Comparison of ENCODE assay signal across 8 cellular contexts in the genomic region with DNA sequence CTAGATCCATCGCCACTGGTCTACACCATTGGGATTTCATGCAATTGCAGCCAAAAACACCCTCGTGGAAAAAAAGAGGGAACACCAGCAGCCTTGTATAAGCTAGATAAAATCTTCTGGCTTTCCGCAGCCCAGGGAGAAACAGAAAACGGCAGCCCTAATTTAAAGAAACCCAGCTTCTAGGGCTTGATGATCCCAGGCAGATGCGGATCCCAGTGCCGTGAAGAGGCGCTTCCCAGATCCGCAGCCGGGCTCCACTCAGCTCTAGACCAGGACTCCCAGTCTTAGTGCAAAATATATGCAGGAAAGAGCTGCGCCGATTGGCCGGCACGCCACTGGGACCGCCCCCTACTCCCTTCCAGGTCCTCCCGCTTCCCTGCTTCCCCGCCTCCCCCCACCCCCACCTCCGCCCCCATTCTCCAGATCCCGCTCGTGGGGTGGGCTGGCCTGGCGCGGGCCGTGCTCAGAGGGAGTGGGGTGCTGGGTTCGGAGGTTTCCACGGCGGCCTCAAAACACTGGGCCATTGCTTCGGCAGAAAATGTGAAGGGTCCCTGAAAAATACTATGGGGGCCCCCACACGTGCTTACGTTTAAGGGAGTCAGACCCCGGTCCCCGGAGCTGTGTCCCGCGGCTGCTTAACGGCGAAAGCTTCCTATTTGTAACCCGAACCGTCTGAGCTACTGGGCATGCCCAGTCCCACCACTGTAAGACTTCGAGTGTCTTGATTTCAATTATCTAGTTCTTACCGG.
DNase-seq lines count a peak whose midpoint lies in the region; ATAC-seq, FAIRE-seq and TF ChIP-seq lines count a peak whose summit lies in the region.

No MANE protein-coding gene starts in this region.

- peak; percentile 43 for ATAC-seq in activated CD8-positive, alpha-beta T cell treated with anti-CD3 and anti-CD28 coated beads, Interleukin-2, amount 10 ng/mL, durations not matched to agents 7 days and 5 days
- peak; percentile 95 for ATAC-seq in HepG2
- ATAC-seq in GM18498 (IDR thresholded peaks at IDR 0.05; ENCODE audit: unreplicated experiment) = no peak

- H3K9me3 ChIP-seq in HepG2 (ENCODE audit: low read length) = no peaks in the 10 kb centered on the region

- CTCF ChIA-PET in activated CD8-positive, alpha-beta T cell treated with anti-CD3 and anti-CD28 coated beads, Interleukin-2, amount 10 ng/mL, durations not matched to agents 7 days and 5 days (lab: Charles Lee) = interaction anchor here (1.0 to 5.6 kb wide), 6 partner anchors 246 to 535 kb away, joined by 3 to 62 read pairs (median 14); no protein-coding TSS in a partner anchor
- CTCF ChIA-PET in HepG2 (lab: Yijun Ruan, JAX; ENCODE audit: low intra/inter-chr PET ratio, low total read pairs) = interaction anchor here (1.7 to 2.7 kb wide), 5 partner anchors 34 to 532 kb away, joined by 4 to 38 read pairs (median 8); no protein-coding TSS in a partner anchor

- TF ChIP-seq EP300 in HepG2 (IDR thresholded peaks at IDR 0.05; ENCODE audit: low read depth in 2 of 2, low read length in 2 of 2) (no peak), HepG2 (CRISPR knock-in tag; IDR thresholded peaks at IDR 0.05; ENCODE audit: borderline replicate concordance) (no peak)

- no peak for TF ChIP-seq CTCF in HL-60 (IDR thresholded peaks at IDR 0.05; ENCODE audit: insufficient read depth, low read length)
- no peak for TF ChIP-seq CTCF in HepG2 (CRISPR knock-in tag; IDR thresholded peaks at IDR 0.05)

- H3K27me3 ChIP-seq in HL-60 (ENCODE audit: insufficient read depth, poor library complexity, severe bottlenecking) = peaks cover 4% of the 10 kb centered on the region
- H3K27me3 ChIP-seq in HepG2 (ENCODE audit: control insufficient read depth in 1 of 2, insufficient read depth in 2 of 2, low read length in 2 of 2) = no peaks in the 10 kb centered on the region; a peak in 1 of 5 replicates

- H3K4me2 ChIP-seq in HepG2 (ENCODE audit: low read depth, low read length) = peak overlapping the region; percentile 88

- peaks cover 27% of the 10 kb centered on the region for H3K4me1 ChIP-seq in HepG2 (ENCODE audit: insufficient read depth, low read length)

- H3K79me2 ChIP-seq in HepG2 (ENCODE audit: insufficient read depth, low read length) = peaks cover 10% of the 10 kb centered on the region

- no peaks in the 10 kb centered on the region for H4K20me1 ChIP-seq in HepG2 (ENCODE audit: insufficient read depth, low read length)

- POLR2A ChIA-PET in activated CD8-positive, alpha-beta T cell treated with anti-CD3 and anti-CD28 coated beads, Interleukin-2, amount 10 ng/mL, durations not matched to agents 7 days and 5 days (lab: Charles Lee) = interaction anchor here (0.8 to 1.2 kb wide), 2 partner anchors 246 to 554 kb away, joined by 3 read pairs; no protein-coding TSS in a partner anchor
- POLR2A ChIA-PET in HepG2 (lab: Yijun Ruan, JAX) = interaction anchor here (0.6 to 3.7 kb wide), 26 partner anchors 9 to 557 kb away, joined by 3 to 96 read pairs (median 4); a partner anchor contains a TSS

- BruUV-seq in HepG2 (replicated peaks; lab: Mats Ljungman, UMichigan) = no TSS peak

- in situ Hi-C loops in HepG2 (cut with HindIII; ENCODE audit: extremely low pct_ligation_motif_present, low pct_unique_long_range_greater_than_20kb) = loop anchor here (5.0 kb wide), 4 partner anchors 194 to 529 kb away; no protein-coding TSS in a partner anchor

- peak overlapping the region; percentile 91 for H3K9ac ChIP-seq in HepG2 (ENCODE audit: insufficient read depth, low read depth, low read length)

- no peak overlapping the region for H3K27ac Mint-ChIP-seq in activated CD8-positive, alpha-beta T cell treated with anti-CD3 and anti-CD28 coated beads, Interleukin-2, amount 10 ng/mL, durations not matched to agents 7 days and 5 days

- peaks cover 21% of the 10 kb centered on the region for H3K27me3 Mint-ChIP-seq in activated CD8-positive, alpha-beta T cell treated with anti-CD3 and anti-CD28 coated beads, Interleukin-2, amount 10 ng/mL, durations not matched to agents 7 days and 5 days (ENCODE audit: low read depth)

- 2% methylated on average over 22 of the region's 38 CpGs for WGBS in HepG2 (ENCODE audit: low lambda C conversion rate)

- H3K36me3 ChIP-seq in HepG2 (replicated peaks in 1 of 2; ENCODE audit: control insufficient read depth in 1 of 2, insufficient read depth in 2 of 2, low read length in 2 of 2) = peaks cover 6 to 15% of the 10 kb centered on the region in 2 experiments; a peak in 3 of 5 replicates

- peak overlapping the region; percentile 78 for H3K4me3 Mint-ChIP-seq in activated CD8-positive, alpha-beta T cell treated with anti-CD3 and anti-CD28 coated beads, Interleukin-2, amount 10 ng/mL, durations not matched to agents 7 days and 5 days

- FAIRE-seq in HepG2 (lab: Jason Lieb, UNC) = peak; percentile 51

- H3K27ac ChIP-seq in HL-60 (replicated peaks) (no peak overlapping the region; the same call in 1 of the 2 replicates), HepG2 (ENCODE audit: extremely low read length, insufficient read depth, low read length) (peak overlapping the region; percentile 96)

- H3K4me3 ChIP-seq in HL-60 (replicated peaks; ENCODE audit: insufficient read depth, low read length) = peak overlapping the region; percentile 51
- H3K4me3 ChIP-seq in HepG2 (replicated peaks in 1 of 3; ENCODE audit: insufficient read depth in 1 of 3, low read depth in 2 of 3, low read length in 3 of 3) = peak overlapping the region; percentile 71 to 97 (median 79)

- H3K36me3 Mint-ChIP-seq in activated CD8-positive, alpha-beta T cell treated with anti-CD3 and anti-CD28 coated beads, Interleukin-2, amount 10 ng/mL, durations not matched to agents 7 days and 5 days (ENCODE audit: low read depth) = no peaks in the 10 kb centered on the region

- peak; percentile 92 for DNase-seq in AG20443 (ENCODE audit: low spot score)
- peak; percentile 44 to 66 for DNase-seq in HL-60 (ENCODE audit: low read depth in 1 of 2, low spot score in 1 of 2)
- DNase-seq in NCI-H69 (lab: John Stamatoyannopoulos, UW) = peak; percentile 95
- DNase-seq in activated CD8-positive, alpha-beta T cell treated with anti-CD3 and anti-CD28 coated beads, Interleukin-2, amount 10 ng/mL, durations not matched to agents 7 days and 5 days = peak; percentile 48
- peak; percentile 49 for DNase-seq in effector CD8-positive, alpha-beta T cell (lab: John Stamatoyannopoulos, UW)
- DNase-seq in HepG2 (ENCODE audit: low spot score) = peak; percentile 86
- DNase-seq in stimulated activated CD4-positive, alpha-beta T cell treated with anti-CD3 and anti-CD28 coated beads, Interleukin-2, amount 100 ng/mL, for 48 hours = peak; percentile 8 to 14

- peak; percentile 95 to 99 for TF ChIP-seq POLR2A in HepG2 (IDR thresholded peaks at IDR 0.05; ENCODE audit: insufficient read depth in 1 of 2, low read depth in 2 of 2, low read length in 2 of 2)

- no peak for TF ChIP-seq RAD21 in HepG2 (CRISPR knock-in tag; IDR thresholded peaks at IDR 0.05)

- H3K4me1 Mint-ChIP-seq in activated CD8-positive, alpha-beta T cell treated with anti-CD3 and anti-CD28 coated beads, Interleukin-2, amount 10 ng/mL, durations not matched to agents 7 days and 5 days (ENCODE audit: low read depth) = peaks cover 28% of the 10 kb centered on the region

- no peaks in the 10 kb centered on the region for H3K9me3 Mint-ChIP-seq in activated CD8-positive, alpha-beta T cell treated with anti-CD3 and anti-CD28 coated beads, Interleukin-2, amount 10 ng/mL, durations not matched to agents 7 days and 5 days (ENCODE audit: insufficient read depth)

- H2AFZ ChIP-seq in HepG2 (ENCODE audit: low read length) = no peak overlapping the region

- intact Hi-C loops in HepG2 (cut with micrococcal nuclease; ENCODE audit: unreplicated experiment) = loop anchor here (1.0 to 5.0 kb wide), 4 partner anchors 74 to 294 kb away; no protein-coding TSS in a partner anchor

TF ChIP-seq in HepG2, 621 proteins besides CTCF, POLR2A, EP300 and RAD21 (continues in another document):
- TF ChIP-seq BORCS8-MEF2B (CRISPR knock-in tag; IDR thresholded peaks at IDR 0.05) (0 out of 2 replicates have a peak, but pooled peaks have one; percentile 26), ZNF841 (CRISPR knock-in tag; IDR thresholded peaks at IDR 0.05; ENCODE audit: borderline replicate concordance) (no peak), PHF8 (CRISPR knock-in tag; IDR thresholded peaks at IDR 0.05) (peak; percentile 68), CBX1 (IDR thresholded peaks at IDR 0.05; ENCODE audit: low read depth) (no peak), PAX8 (CRISPR knock-in tag; IDR thresholded peaks at IDR 0.05; ENCODE audit: borderline replicate concordance) (0 out of 2 replicates have a peak, but pooled peaks have one; percentile 49), HNRNPUL1 (IDR thresholded peaks at IDR 0.05; ENCODE audit: low read depth, low read length) (no peak), ZNF296 (CRISPR knock-in tag; conservative IDR thresholded peaks at IDR 0.05) (no peak), KDM5B (CRISPR knock-in tag; IDR thresholded peaks at IDR 0.05; ENCODE audit: borderline replicate concordance) (peak; percentile 63; the same call in 1 of the 2 replicates), ZNF292 (CRISPR knock-in tag; IDR thresholded peaks at IDR 0.05; ENCODE audit: borderline replicate concordance, low read depth) (no peak)
- TF ChIP-seq, protein P1, sequence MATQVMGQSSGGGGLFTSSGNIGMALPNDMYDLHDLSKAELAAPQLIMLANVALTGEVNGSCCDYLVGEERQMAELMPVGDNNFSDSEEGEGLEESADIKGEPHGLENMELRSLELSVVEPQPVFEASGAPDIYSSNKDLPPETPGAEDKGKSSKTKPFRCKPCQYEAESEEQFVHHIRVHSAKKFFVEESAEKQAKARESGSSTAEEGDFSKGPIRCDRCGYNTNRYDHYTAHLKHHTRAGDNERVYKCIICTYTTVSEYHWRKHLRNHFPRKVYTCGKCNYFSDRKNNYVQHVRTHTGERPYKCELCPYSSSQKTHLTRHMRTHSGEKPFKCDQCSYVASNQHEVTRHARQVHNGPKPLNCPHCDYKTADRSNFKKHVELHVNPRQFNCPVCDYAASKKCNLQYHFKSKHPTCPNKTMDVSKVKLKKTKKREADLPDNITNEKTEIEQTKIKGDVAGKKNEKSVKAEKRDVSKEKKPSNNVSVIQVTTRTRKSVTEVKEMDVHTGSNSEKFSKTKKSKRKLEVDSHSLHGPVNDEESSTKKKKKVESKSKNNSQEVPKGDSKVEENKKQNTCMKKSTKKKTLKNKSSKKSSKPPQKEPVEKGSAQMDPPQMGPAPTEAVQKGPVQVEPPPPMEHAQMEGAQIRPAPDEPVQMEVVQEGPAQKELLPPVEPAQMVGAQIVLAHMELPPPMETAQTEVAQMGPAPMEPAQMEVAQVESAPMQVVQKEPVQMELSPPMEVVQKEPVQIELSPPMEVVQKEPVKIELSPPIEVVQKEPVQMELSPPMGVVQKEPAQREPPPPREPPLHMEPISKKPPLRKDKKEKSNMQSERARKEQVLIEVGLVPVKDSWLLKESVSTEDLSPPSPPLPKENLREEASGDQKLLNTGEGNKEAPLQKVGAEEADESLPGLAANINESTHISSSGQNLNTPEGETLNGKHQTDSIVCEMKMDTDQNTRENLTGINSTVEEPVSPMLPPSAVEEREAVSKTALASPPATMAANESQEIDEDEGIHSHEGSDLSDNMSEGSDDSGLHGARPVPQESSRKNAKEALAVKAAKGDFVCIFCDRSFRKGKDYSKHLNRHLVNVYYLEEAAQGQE (IDR thresholded peaks at IDR 0.05; ENCODE audit: borderline replicate concordance in 1 of 2, low read depth in 1 of 2, low read length in 2 of 2) = peak in 1 of 2 experiments; percentile 38; a peak in 1 of 4 replicates

Comparison
In these comparisons a context has a peak if more than half of its experiments do, and no peak if none do; other contexts are left out.
1. DNase-seq: peak in every context shown above with its lines; median percentile 95 in NCI-H69; 92 in AG20443; 86 in HepG2; 55 in HL-60; 49 in effector CD8-positive, alpha-beta T cell; 48 in activated CD8-positive, alpha-beta T cell treated with anti-CD3 and anti-CD28 coated beads, Interleukin-2, amount 10 ng/mL, durations not matched to agents 7 days and 5 days; 11 in stimulated activated CD4-positive, alpha-beta T cell treated with anti-CD3 and anti-CD28 coated beads, Interleukin-2, amount 100 ng/mL, for 48 hours.